In genomic region chr17:38751144-38751802, GRCh38 we compare ENCODE assay signal across 8 cellular contexts. TPM values are rescaled to one million over a fixed set of nuclear protein-coding genes. Genes with fewer than 3 reads are reported as not detected.
DNase-seq lines count a peak whose midpoint lies in the region; ATAC-seq and TF ChIP-seq lines count a peak whose summit lies in the region.

No MANE protein-coding gene starts in this region.

- H3K4me1 Mint-ChIP-seq in activated CD4-positive, alpha-beta T cell treated with anti-CD3 and anti-CD28 coated beads for 36 hours = peaks cover 46% of the 10 kb centered on the region

- TF ChIP-seq CTCF in choroid plexus epithelial cell (conservative IDR thresholded peaks at IDR 0.05; ENCODE audit: low read depth, low read length) (no peak), GM10266 (IDR thresholded peaks at IDR 0.05; ENCODE audit: control insufficient read depth, insufficient read depth, low read depth, missing control alignments) (no peak), lower leg skin (IDR thresholded peaks at IDR 0.05) (no peak)

- CTCF ChIA-PET in activated CD4-positive, alpha-beta T cell treated with anti-CD3 and anti-CD28 coated beads for 36 hours (lab: Charles Lee) = interaction anchor here (0.7 to 2.8 kb wide), 9 partner anchors 16 to 192 kb away, joined by 3 to 20 read pairs (median 5); partner anchors contain the start of gene EPOP

- H3K27me3 Mint-ChIP-seq in activated CD4-positive, alpha-beta T cell treated with anti-CD3 and anti-CD28 coated beads for 36 hours = peaks cover 30% of the 10 kb centered on the region

- no peak for DNase-seq in activated CD4-positive, alpha-beta T cell treated with anti-CD3 and anti-CD28 coated beads for 36 hours
- no peak for DNase-seq in activated CD4-positive, alpha-beta T cell treated with anti-CD3 and anti-CD28 coated beads, Interleukin-2, amount 50 U/mL, for 48 hours
- DNase-seq in NCI-H748 treated with DMSO at 0.1 percent for 48 hours (lab: John Stamatoyannopoulos, UW) (peak; percentile 61), choroid plexus epithelial cell (ENCODE audit: low read depth) (no peak), GM10266 (ENCODE audit: extremely low spot score) (no peak), lower leg skin (ENCODE audit: low spot score in 2 of 2) (no peak)

- 3 to 7% methylated on average over 10 of the region's 10 CpGs for WGBS in lower leg skin, 2 donors

- peaks cover 12% of the 10 kb centered on the region for H3K36me3 ChIP-seq in neuron (ENCODE audit: insufficient read depth, low read length)

- no peak for ATAC-seq in activated CD4-positive, alpha-beta T cell treated with anti-CD3 and anti-CD28 coated beads for 36 hours
- ATAC-seq in HG02759 (IDR thresholded peaks at IDR 0.05; ENCODE audit: unreplicated experiment) = no peak

- H3K4me1 ChIP-seq in neuron (ENCODE audit: insufficient read depth, low read length) = peaks cover 30% of the 10 kb centered on the region

- peak overlapping the region; percentile 99 for H3K4me3 ChIP-seq in choroid plexus epithelial cell (ENCODE audit: low read depth, low read length)
- H3K4me3 ChIP-seq in neuron (ENCODE audit: low read length) = peak overlapping the region; percentile 67
- no peak overlapping the region for H3K4me3 ChIP-seq in lower leg skin (ENCODE audit: low read depth, poor library complexity, severe bottlenecking)

- peak overlapping the region; percentile 99 for H3K27ac Mint-ChIP-seq in activated CD4-positive, alpha-beta T cell treated with anti-CD3 and anti-CD28 coated beads for 36 hours

- no peaks in the 10 kb centered on the region for H3K27me3 ChIP-seq in neuron (ENCODE audit: insufficient read depth, low read length)

- no peak for TF ChIP-seq POLR2A in lower leg skin (IDR thresholded peaks at IDR 0.05)

- no peaks in the 10 kb centered on the region for H3K9me3 ChIP-seq in neuron (ENCODE audit: low read length)

- peaks cover 27% of the 10 kb centered on the region for H3K36me3 Mint-ChIP-seq in activated CD4-positive, alpha-beta T cell treated with anti-CD3 and anti-CD28 coated beads for 36 hours (ENCODE audit: low read depth)

- POLR2A ChIA-PET in activated CD4-positive, alpha-beta T cell treated with anti-CD3 and anti-CD28 coated beads for 36 hours (lab: Charles Lee) = interaction anchor here (0.7 to 1.5 kb wide), 5 partner anchors 13 to 102 kb away, joined by 3 to 4 read pairs (median 3); partner anchors contain the start of gene RPL23

- no peak overlapping the region for H2AFZ ChIP-seq in neuron (ENCODE audit: low read depth, low read length)

- peak overlapping the region; percentile 93 for H3K4me3 Mint-ChIP-seq in activated CD4-positive, alpha-beta T cell treated with anti-CD3 and anti-CD28 coated beads for 36 hours

- H3K9me3 Mint-ChIP-seq in activated CD4-positive, alpha-beta T cell treated with anti-CD3 and anti-CD28 coated beads for 36 hours (ENCODE audit: low read depth) = no peaks in the 10 kb centered on the region

- intact Hi-C loops in activated CD4-positive, alpha-beta T cell treated with anti-CD3 and anti-CD28 coated beads for 36 hours (cut with DNase I, micrococcal nuclease) = loop anchor here in 1 of 2 experiments (1.0 to 5.0 kb wide), 5 partner anchors 16 to 403 kb away; partner anchors contain the start of genes LASP1 and RPL23
- intact Hi-C loops in lower leg skin (cut with DNase I; ENCODE audit: low total_unique reads) = no loop called here

RNA-seq across cellular contexts. Expression of gene PSMB3, which starts 1.3 kb away (rescaled TPM):
- total RNA-seq in activated CD4-positive, alpha-beta T cell treated with anti-CD3 and anti-CD28 coated beads for 36 hours = 100 to 1,000 TPM; 337 to 396 TPM
- 100 to 1,000 TPM; 115 to 149 (median 139) TPM for total RNA-seq in lower leg skin

RNA-seq across cellular contexts. Expression of gene PCGF2, which starts 3.1 kb away (rescaled TPM):
- total RNA-seq in activated CD4-positive, alpha-beta T cell treated with anti-CD3 and anti-CD28 coated beads for 36 hours = 1 to 10 TPM; 1.6 to 1.7 TPM
- 10 to 100 TPM in 1 of 4 donors, 1 to 10 TPM in 3; 7.5 to 11.4 (median 8.6) TPM for total RNA-seq in lower leg skin

RNA-seq across cellular contexts. Expression of gene CISD3, which starts 21.1 kb away (rescaled TPM):
- 10 to 100 TPM; 49.4 to 58.6 TPM for total RNA-seq in activated CD4-positive, alpha-beta T cell treated with anti-CD3 and anti-CD28 coated beads for 36 hours
- 1 to 10 TPM; 3.7 to 7.8 (median 5.4) TPM for total RNA-seq in lower leg skin

RNA-seq across cellular contexts. Expression of gene MLLT6, which starts 46.2 kb away (rescaled TPM):
- 100 to 1,000 TPM; 168 to 174 TPM for total RNA-seq in activated CD4-positive, alpha-beta T cell treated with anti-CD3 and anti-CD28 coated beads for 36 hours
- total RNA-seq in lower leg skin = 10 to 100 TPM; 46.1 to 85.0 (median 54.0) TPM

RNA-seq across cellular contexts. Expression of gene PIP4K2B, which starts 48.1 kb away (rescaled TPM):
- total RNA-seq in activated CD4-positive, alpha-beta T cell treated with anti-CD3 and anti-CD28 coated beads for 36 hours = 10 to 100 TPM; 36.3 to 41.6 TPM
- 10 to 100 TPM; 19.5 to 45.4 (median 33.6) TPM for total RNA-seq in lower leg skin

Comparison
In these comparisons a context has a peak if more than half of its experiments do, and no peak if none do; other contexts are left out.
1. RNA of gene CISD3, which starts 21.1 kb away (total RNA-seq): 49.4 to 58.6 TPM in activated CD4-positive, alpha-beta T cell treated with anti-CD3 and anti-CD28 coated beads for 36 hours; 3.7 to 7.8 TPM in lower leg skin; every median in the first group is over 4 times any median in the second.